In genomic region chr1:222824641-222825040, GRCh38 we compare ENCODE assay signal across 1 cellular context.
A peak's percentile ranks its signal among the peaks of the same experiment; 100 is the strongest.
TF ChIP-seq lines count a peak whose summit lies in the region.

No MANE protein-coding gene starts in this region.

TF ChIP-seq in HEK293, 187 proteins besides CTCF, POLR2A, EP300 and RAD21 (continued from another document):
- TF ChIP-seq PRDM6 (tag by site-specific recombination; IDR thresholded peaks at IDR 0.05) (peak; percentile 98), ZNF324 (tag by site-specific recombination; IDR thresholded peaks at IDR 0.05) (no peak), FEZF1 (tag by site-specific recombination; IDR thresholded peaks at IDR 0.05) (peak; percentile 35; the same call in 1 of the 2 replicates), PATZ1 (tag by site-specific recombination; IDR thresholded peaks at IDR 0.05) (peak; percentile 50), IKZF3 (tag by site-specific recombination; IDR thresholded peaks at IDR 0.05) (peak; percentile 26; the same call in 1 of the 2 replicates), ZNF510 (tag by site-specific recombination; IDR thresholded peaks at IDR 0.05; ENCODE audit: insufficient replicate concordance) (no peak), ZNF785 (tag by site-specific recombination; IDR thresholded peaks at IDR 0.05) (no peak)
